ENCODE assay signal across 8 cellular contexts in the genomic region with DNA sequence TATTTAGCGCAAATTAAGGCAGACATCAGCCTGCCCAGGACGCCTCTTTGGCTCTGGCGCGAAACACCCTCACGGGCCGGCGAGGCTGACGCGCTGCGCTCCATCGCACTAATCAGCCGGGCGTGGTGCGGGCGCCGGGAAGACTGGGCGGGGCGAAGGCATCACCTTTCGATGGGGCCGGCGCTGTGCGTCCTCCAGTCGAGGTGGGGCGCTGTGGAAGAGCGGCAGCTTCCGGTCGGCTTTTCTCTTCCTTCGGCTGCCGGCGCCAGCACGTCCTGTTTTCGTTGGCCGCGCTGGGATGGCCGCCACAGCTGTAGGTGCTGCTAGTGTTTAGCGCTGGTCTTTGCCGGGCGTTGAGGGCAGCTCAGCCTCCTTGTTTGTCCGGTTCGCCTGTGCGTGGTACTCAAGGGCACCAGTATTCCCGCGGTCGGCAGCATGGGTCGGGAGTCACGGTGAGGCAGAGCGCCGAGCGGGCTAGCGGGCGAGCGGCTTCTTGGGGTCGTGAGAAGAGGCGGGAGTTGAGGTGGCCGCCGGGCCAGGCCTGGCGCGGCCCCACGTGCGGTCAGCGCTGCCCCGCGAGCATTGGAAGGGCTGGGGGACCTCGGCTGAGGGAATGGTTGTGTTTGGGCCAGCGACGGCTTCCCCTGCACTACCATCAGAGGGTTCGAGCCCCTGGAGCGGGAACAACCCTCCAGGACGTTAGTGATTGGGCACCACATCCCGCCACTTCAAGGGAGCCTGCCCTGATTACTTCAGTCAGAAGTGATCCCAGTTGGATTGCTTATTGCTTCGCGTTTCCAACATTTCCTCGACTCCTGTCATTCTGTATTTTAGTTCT. TPM values are rescaled to one million over a fixed set of nuclear protein-coding genes. Genes with fewer than 3 reads are reported as not detected.
DNase-seq lines count a peak whose midpoint lies in the region; ATAC-seq and TF ChIP-seq lines count a peak whose summit lies in the region.

A gene with protein sequence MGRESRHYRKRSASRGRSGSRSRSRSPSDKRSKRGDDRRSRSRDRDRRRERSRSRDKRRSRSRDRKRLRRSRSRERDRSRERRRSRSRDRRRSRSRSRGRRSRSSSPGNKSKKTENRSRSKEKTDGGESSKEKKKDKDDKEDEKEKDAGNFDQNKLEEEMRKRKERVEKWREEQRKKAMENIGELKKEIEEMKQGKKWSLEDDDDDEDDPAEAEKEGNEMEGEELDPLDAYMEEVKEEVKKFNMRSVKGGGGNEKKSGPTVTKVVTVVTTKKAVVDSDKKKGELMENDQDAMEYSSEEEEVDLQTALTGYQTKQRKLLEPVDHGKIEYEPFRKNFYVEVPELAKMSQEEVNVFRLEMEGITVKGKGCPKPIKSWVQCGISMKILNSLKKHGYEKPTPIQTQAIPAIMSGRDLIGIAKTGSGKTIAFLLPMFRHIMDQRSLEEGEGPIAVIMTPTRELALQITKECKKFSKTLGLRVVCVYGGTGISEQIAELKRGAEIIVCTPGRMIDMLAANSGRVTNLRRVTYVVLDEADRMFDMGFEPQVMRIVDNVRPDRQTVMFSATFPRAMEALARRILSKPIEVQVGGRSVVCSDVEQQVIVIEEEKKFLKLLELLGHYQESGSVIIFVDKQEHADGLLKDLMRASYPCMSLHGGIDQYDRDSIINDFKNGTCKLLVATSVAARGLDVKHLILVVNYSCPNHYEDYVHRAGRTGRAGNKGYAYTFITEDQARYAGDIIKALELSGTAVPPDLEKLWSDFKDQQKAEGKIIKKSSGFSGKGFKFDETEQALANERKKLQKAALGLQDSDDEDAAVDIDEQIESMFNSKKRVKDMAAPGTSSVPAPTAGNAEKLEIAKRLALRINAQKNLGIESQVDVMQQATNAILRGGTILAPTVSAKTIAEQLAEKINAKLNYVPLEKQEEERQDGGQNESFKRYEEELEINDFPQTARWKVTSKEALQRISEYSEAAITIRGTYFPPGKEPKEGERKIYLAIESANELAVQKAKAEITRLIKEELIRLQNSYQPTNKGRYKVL (plus strand): TSS at position 276 of the 838 bp plus-strand sequence. CDS start 160 bp downstream, at position 436.

- TF ChIP-seq CTCF in GM10248 (IDR thresholded peaks at IDR 0.05; ENCODE audit: control extremely low read depth, extremely low read depth, low read depth, missing control alignments) (peak; percentile 95), SK-N-SH (IDR thresholded peaks at IDR 0.05) (peak; percentile 76), osteoblast (IDR thresholded peaks at IDR 0.05; ENCODE audit: extremely low read depth, low read depth, low read length) (peak; percentile 73), thoracic aorta (IDR thresholded peaks at IDR 0.05) (peak; percentile 69)

- H3K27ac ChIP-seq in SK-N-SH (ENCODE audit: low read depth in 2 of 2, low read length in 1 of 2) (peak within 1 kb of the TSS; percentile 72 to 76), osteoblast (ENCODE audit: low read depth, low read length) (peak within 1 kb of the TSS; percentile 79), thoracic aorta (peak within 1 kb of the TSS; percentile 21 to 66)

- TF ChIP-seq RAD21 in SK-N-SH (IDR thresholded peaks at IDR 0.05; ENCODE audit: low read length), result no peak

- peaks cover 6 to 9% of the 10 kb centered on the region in 2 experiments; a peak in 3 of 4 replicates for H3K4me1 ChIP-seq in SK-N-SH (ENCODE audit: control insufficient read depth in 1 of 2, insufficient read depth in 2 of 2, low read depth in 1 of 2, low read length in 1 of 2)
- H3K4me1 ChIP-seq in osteoblast (ENCODE audit: insufficient read depth, low read length), result peaks cover 17% of the 10 kb centered on the region
- peaks cover 8 to 18% of the 10 kb centered on the region in 2 donors for H3K4me1 ChIP-seq in thoracic aorta (ENCODE audit: control insufficient read depth in 1 of 2, low read depth in 2 of 2)

- H3K4me2 ChIP-seq in SK-N-SH (peak within 1 kb of the TSS; percentile 83), osteoblast (ENCODE audit: insufficient read depth, low read length) (peak within 1 kb of the TSS; percentile 96)

- ATAC-seq in HG02571 (IDR thresholded peaks at IDR 0.05; ENCODE audit: unreplicated experiment), result peak; percentile 97
- peak; percentile 73 for ATAC-seq in thoracic aorta (ENCODE audit: insufficient number of reproducible peaks, low FRiP score, low read depth)

- DNase-seq in GM10248 (ENCODE audit: extremely low spot score) (peak; percentile 97), NCI-H1048 (lab: John Stamatoyannopoulos, UW) (peak; percentile 97), SK-N-SH (peak; percentile 97), globus pallidus (ENCODE audit: low spot score) (peak; percentile 88), osteoblast (ENCODE audit: insufficient read length, low spot score, missing footprints) (peak; percentile 98), thoracic aorta (ENCODE audit: low spot score) (peak; percentile 79)

- peaks cover 51% of the 10 kb centered on the region for H3K79me2 ChIP-seq in SK-N-SH (ENCODE audit: insufficient read depth)
- H3K79me2 ChIP-seq in osteoblast (ENCODE audit: insufficient read depth, low read length), result peaks cover 50% of the 10 kb centered on the region

- WGBS in SK-N-SH (ENCODE audit: low lambda C conversion rate), result under 1% methylated on average over 28 of the region's 73 CpGs

- peak within 1 kb of the TSS; percentile 99 for H3K27ac Mint-ChIP-seq in activated naive CD4-positive, alpha-beta T cell treated with anti-CD3 and anti-CD28 coated beads, Interleukin-2, amount 50 U/mL, for 24 hours

- POLR2A ChIA-PET in GM10248 (lab: Yijun Ruan, JAX), result interaction anchor here (0.7 to 0.9 kb wide), 2 partner anchors 87 to 111 kb away, joined by 4 to 5 read pairs; partner anchors contain the start of gene C5orf24
- POLR2A ChIA-PET in SK-N-SH (lab: Yijun Ruan, JAX), result interaction anchor here (0.6 to 3.3 kb wide), 9 partner anchors 15 to 533 kb away, joined by 3 to 12 read pairs (median 3); partner anchors contain the start of genes CAMLG, PCBD2, PPP2CA and TXNDC15

- no peaks in the 10 kb centered on the region for H3K9me2 ChIP-seq in SK-N-SH

- H3K9me3 ChIP-seq in SK-N-SH (no peaks in the 10 kb centered on the region), osteoblast (ENCODE audit: low read depth, low read length) (no peaks in the 10 kb centered on the region), thoracic aorta (no peaks in the 10 kb centered on the region)

- H3F3A ChIP-seq in SK-N-SH (replicated peaks; ENCODE audit: insufficient read depth), result peaks cover 9% of the 10 kb centered on the region

- no peak for TF ChIP-seq EP300 in SK-N-SH (IDR thresholded peaks at IDR 0.05; ENCODE audit: borderline replicate concordance in 1 of 2, low read depth in 1 of 2, low read length in 1 of 2)

- H3K36me3 ChIP-seq in SK-N-SH (replicated peaks in 1 of 2; ENCODE audit: control insufficient read depth in 1 of 2, insufficient read depth in 2 of 2, low read length in 1 of 2) (peaks cover 0 to 1% of the 10 kb centered on the region in 2 experiments), osteoblast (ENCODE audit: insufficient read depth, low read length) (peaks cover under 1% of the 10 kb centered on the region), thoracic aorta (no peaks in the 10 kb centered on the region)

- H4K20me1 ChIP-seq in SK-N-SH (ENCODE audit: insufficient read depth), result peaks cover 30% of the 10 kb centered on the region
- peaks cover 2% of the 10 kb centered on the region for H4K20me1 ChIP-seq in osteoblast (ENCODE audit: insufficient read depth, low read length)

- no peaks in the 10 kb centered on the region for H3K27me3 ChIP-seq in SK-N-SH (ENCODE audit: insufficient read depth)
- no peaks in the 10 kb centered on the region for H3K27me3 ChIP-seq in osteoblast (ENCODE audit: insufficient read depth, low read length)
- H3K27me3 ChIP-seq in thoracic aorta (replicated peaks; ENCODE audit: insufficient read depth), result no peaks in the 10 kb centered on the region

- no peaks in the 10 kb centered on the region for H3K27me3 Mint-ChIP-seq in activated naive CD4-positive, alpha-beta T cell treated with anti-CD3 and anti-CD28 coated beads, Interleukin-2, amount 50 U/mL, for 24 hours

- CTCF ChIA-PET in GM10248 (lab: Yijun Ruan, JAX), result interaction anchor here (1.0 to 6.8 kb wide), 20 partner anchors 9 to 154 kb away, joined by 3 to 66 read pairs (median 4); partner anchors contain the start of genes CAMLG and PCBD2
- CTCF ChIA-PET in SK-N-SH (lab: Yijun Ruan, JAX), result interaction anchor here (0.5 to 3.0 kb wide), 15 partner anchors 8 to 578 kb away, joined by 3 to 16 read pairs (median 5); partner anchors contain the start of genes CAMLG and PCBD2

- peak within 1 kb of the TSS; percentile 79 to 98 for H3K4me3 ChIP-seq in SK-N-SH (ENCODE audit: low read depth in 2 of 2, low read length in 1 of 2)
- peak within 1 kb of the TSS; percentile 99 for H3K4me3 ChIP-seq in osteoblast (ENCODE audit: insufficient read depth, low read length)
- H3K4me3 ChIP-seq in thoracic aorta, result peak within 1 kb of the TSS; percentile 87

- H3K9ac ChIP-seq in SK-N-SH, result peak within 1 kb of the TSS; percentile 87

- peaks cover 2% of the 10 kb centered on the region for H3K36me3 Mint-ChIP-seq in activated naive CD4-positive, alpha-beta T cell treated with anti-CD3 and anti-CD28 coated beads, Interleukin-2, amount 50 U/mL, for 24 hours

- H3K9me3 Mint-ChIP-seq in activated naive CD4-positive, alpha-beta T cell treated with anti-CD3 and anti-CD28 coated beads, Interleukin-2, amount 50 U/mL, for 24 hours, result no peaks in the 10 kb centered on the region

- H3K4me1 Mint-ChIP-seq in activated naive CD4-positive, alpha-beta T cell treated with anti-CD3 and anti-CD28 coated beads, Interleukin-2, amount 50 U/mL, for 24 hours, result peaks cover 44% of the 10 kb centered on the region

- peak within 1 kb of the TSS; percentile 100 for H3K4me3 Mint-ChIP-seq in activated naive CD4-positive, alpha-beta T cell treated with anti-CD3 and anti-CD28 coated beads, Interleukin-2, amount 50 U/mL, for 24 hours

- peak within 1 kb of the TSS; percentile 93 for H2AFZ ChIP-seq in SK-N-SH (ENCODE audit: low read depth)
- H2AFZ ChIP-seq in osteoblast (ENCODE audit: low read length), result peak within 1 kb of the TSS; percentile 99

TF ChIP-seq in SK-N-SH, 30 proteins besides CTCF, POLR2A, EP300 and RAD21 (continues in another document):
- TF ChIP-seq NRF1 (IDR thresholded peaks at IDR 0.05; ENCODE audit: low read depth, low read length) (no peak; the same call in 1 of the 2 replicates), FOSL2 (IDR thresholded peaks at IDR 0.05; ENCODE audit: borderline replicate concordance, low read depth) (no peak), RFX5 (IDR thresholded peaks at IDR 0.05; ENCODE audit: low read length) (0 out of 2 replicates have a peak, but pooled peaks have one; percentile 32), EZH2phosphoT487 (IDR thresholded peaks at IDR 0.05; ENCODE audit: borderline replicate concordance, low read depth) (no peak), MXI1 (IDR thresholded peaks at IDR 0.05; ENCODE audit: low read depth, low read length) (peak; percentile 86; the same call in 1 of the 2 replicates), SIN3A (IDR thresholded peaks at IDR 0.05; ENCODE audit: borderline replicate concordance, low read depth, low read length) (0 out of 2 replicates have a peak, but pooled peaks have one; percentile 75), ELF1 (IDR thresholded peaks at IDR 0.05) (peak; percentile 68)

RNA-seq across cellular contexts. Expression of the gene that starts here (rescaled TPM):
- polyA plus RNA-seq in SK-N-SH (2012; rRNA removed), result 20.3 and 22.6 TPM in 2 replicates
- 19.5 and 23.3 TPM in 2 replicates for polyA plus RNA-seq in SK-N-SH (2012; cell fraction: cytosol; rRNA removed)
- polyA plus RNA-seq in SK-N-SH (2012; cell fraction: nucleus; rRNA removed), result 31.7 and 51.8 TPM in 2 replicates
- total RNA-seq in osteoblast (20.6 and 26.8 TPM in 2 replicates), thoracic aorta (10 to 100 TPM; 27.1 to 59.2 TPM)

Comparison
In these comparisons a context has a peak if more than half of its experiments do, and no peak if none do; other contexts are left out.
1. Peak in every context shown above with its lines: DNase-seq, ATAC-seq, H3K4me3 ChIP-seq and H3K27ac ChIP-seq.